In the genomic region with DNA sequence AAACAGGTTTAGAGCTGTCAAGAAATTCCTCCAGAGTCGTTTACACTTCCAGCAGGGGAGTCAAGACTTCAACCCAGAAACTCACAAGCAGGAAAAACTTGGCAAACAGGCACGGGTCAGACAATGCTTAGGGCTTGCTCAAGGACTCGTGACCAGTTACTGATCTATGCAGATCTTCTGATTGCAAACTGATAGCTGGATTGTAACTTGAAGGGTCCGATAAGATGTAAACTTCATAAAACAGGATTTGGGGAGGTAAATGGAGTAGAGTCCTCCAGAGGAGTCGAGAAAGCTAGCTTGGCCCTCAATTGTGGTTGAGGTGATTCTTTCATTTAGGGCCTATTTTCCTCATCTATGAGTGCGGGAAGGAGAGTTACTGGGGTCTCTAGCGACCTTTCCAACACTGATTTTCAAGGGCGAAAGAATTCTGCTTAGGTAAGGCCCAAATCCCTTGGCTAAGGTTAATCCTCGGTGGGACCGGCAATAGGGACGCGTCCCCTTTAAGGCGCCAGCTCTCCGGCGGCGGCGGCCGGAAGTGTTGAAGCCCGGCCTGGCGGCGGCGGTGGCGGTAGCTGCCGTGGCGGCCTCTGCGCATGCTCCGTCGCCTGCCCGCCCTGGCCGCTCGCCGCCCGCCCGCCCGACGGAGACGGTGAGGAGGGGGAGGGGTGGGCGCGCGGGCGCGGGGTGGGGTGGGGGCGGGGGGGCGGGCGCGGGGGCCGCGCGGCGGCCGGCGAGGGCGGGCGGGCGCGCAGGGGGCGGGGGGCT, we compare ENCODE assay signal across 8 cellular contexts. TPM values are rescaled to one million over a fixed set of nuclear protein-coding genes. Genes with fewer than 3 reads are reported as not detected.
A peak's percentile ranks its signal among the peaks of the same experiment; 100 is the strongest.
DNase-seq lines count a peak whose midpoint lies in the region; ATAC-seq and TF ChIP-seq lines count a peak whose summit lies in the region.

A gene with protein sequence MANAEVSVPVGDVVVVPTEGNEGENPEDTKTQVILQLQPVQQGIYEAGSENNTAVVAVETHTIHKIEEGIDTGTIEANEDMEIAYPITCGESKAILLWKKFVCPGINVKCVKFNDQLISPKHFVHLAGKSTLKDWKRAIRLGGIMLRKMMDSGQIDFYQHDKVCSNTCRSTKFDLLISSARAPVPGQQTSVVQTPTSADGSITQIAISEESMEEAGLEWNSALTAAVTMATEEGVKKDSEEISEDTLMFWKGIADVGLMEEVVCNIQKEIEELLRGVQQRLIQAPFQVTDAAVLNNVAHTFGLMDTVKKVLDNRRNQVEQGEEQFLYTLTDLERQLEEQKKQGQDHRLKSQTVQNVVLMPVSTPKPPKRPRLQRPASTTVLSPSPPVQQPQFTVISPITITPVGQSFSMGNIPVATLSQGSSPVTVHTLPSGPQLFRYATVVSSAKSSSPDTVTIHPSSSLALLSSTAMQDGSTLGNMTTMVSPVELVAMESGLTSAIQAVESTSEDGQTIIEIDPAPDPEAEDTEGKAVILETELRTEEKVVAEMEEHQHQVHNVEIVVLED (plus strand): TSS at position 594 of the 765 bp plus-strand sequence. CDS start 14,829 bp downstream, outside the sequence.

- peak within 1 kb of the TSS; percentile 93 for H3K27ac ChIP-seq in AG04450 (ENCODE audit: low read depth, low read length)

- H3K9me3 ChIP-seq in AG04450 (ENCODE audit: control insufficient read depth, insufficient read depth, low read length): no peaks in the 10 kb centered on the region; the same call in 1 of the 2 replicates

- H3K27me3 ChIP-seq in AG04450 (ENCODE audit: control insufficient read depth, insufficient read depth, low read length): no peaks in the 10 kb centered on the region

- no peak for DNase-seq in AG04450 (ENCODE audit: low read depth, low spot score)
- peak; percentile 91 for DNase-seq in NCI-H345 (lab: John Stamatoyannopoulos, UW)
- peak; percentile 86 for DNase-seq in activated CD4-positive, CD25-positive, alpha-beta regulatory T cell treated with anti-CD3 and anti-CD28 coated beads, Interleukin-2, amount 50 U/mL, for 72 hours
- DNase-seq in central memory CD4-positive, alpha-beta T cell: peak; percentile 82
- DNase-seq in islet precursor cell: peak; percentile 90
- peak; percentile 72 to 78 for DNase-seq in stimulated activated CD4-positive, alpha-beta T cell treated with anti-CD3 and anti-CD28 coated beads, Interleukin-12 subunit alpha, Interleukin-12 subunit beta, amount 100 ng/mL, for 24 hours (ENCODE audit: low read depth in 2 of 2)

- ATAC-seq in GM18907 (IDR thresholded peaks at IDR 0.05; ENCODE audit: unreplicated experiment): peak; percentile 76
- peak; percentile 61 for ATAC-seq in HG03139 (IDR thresholded peaks at IDR 0.05; ENCODE audit: unreplicated experiment)

- peak within 1 kb of the TSS; percentile 75 for H3K4me3 ChIP-seq in AG04450 (ENCODE audit: low read depth, low read length)

- POLR2A ChIA-PET in AG04450 (lab: Yijun Ruan, JAX): interaction anchor here (0.6 to 4.4 kb wide), 7 partner anchors 15 to 68 kb away, joined by 3 to 40 read pairs (median 4); a partner anchor contains a TSS

- CTCF ChIA-PET in AG04450 (lab: Charles Lee): interaction anchor here (2.6 kb wide), 1 partner anchor 68 kb away, joined by 20 read pairs; a partner anchor contains a TSS

- TF ChIP-seq CTCF in AG04450 (IDR thresholded peaks at IDR 0.05; ENCODE audit: low read depth, low read length): no peak

RNA-seq across cellular contexts. Expression of the gene that starts here (rescaled TPM):
- polyA plus RNA-seq in AG04450 (2011; rRNA removed): 6.2 and 6.5 TPM in 2 replicates
- polyA minus RNA-seq in AG04450 (2011; rRNA and poly(A)+ RNA removed): 9.9 and 11.9 TPM in 2 replicates
